In the genomic region with DNA sequence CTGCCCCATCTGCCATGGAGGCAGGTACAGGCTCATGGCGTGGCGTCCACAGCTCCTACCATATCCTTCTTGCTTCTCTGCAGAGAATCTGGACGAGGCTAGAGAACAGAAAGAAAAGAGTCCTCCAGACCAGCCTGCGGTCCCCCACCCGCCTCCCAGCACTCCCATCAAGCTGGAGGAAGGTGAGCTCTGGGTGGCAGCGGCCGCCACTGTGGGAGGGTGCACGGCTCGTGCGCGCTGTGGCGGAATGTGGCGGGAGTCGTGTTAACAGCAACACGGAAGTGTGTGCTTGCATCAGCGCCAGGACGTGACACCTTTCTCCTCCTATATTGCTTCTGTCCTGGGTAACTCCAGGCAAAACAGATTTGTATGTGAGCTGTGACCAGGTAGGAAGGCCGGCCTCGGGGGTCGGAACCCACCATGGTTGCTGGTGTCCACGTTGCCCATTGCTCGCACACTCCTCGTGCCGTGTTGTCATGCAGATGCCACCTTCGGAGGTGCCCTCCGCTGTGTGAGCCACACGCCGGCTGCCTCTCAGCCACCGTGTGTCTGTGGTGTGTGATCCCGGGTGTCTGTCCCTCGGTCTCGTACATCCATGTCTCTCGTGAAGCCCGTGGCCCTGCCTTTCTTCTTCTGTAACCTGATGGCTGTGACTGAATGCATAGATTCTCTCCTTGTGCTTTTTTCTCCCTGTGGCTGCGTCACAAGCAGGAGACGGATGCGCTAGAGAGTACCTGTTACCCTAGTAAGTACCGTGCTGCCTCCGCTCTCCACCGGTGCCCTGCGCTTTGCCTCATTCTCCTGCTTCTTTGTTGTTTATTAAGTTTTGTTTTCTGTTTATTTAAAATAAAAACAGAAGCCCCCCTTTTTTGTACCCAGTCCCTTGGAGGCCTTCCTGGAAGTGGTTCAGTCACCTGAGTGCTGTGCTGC, we compare ENCODE assay signal across 16 cellular contexts. TPM values are rescaled to one million over a fixed set of nuclear protein-coding genes. Genes with fewer than 3 reads are reported as not detected.
DNase-seq lines count a peak whose midpoint lies in the region; ATAC-seq and TF ChIP-seq lines count a peak whose summit lies in the region.
"Had no signal": no experiment of that assay in that cellular context is flagged by ENCODE, and none has a peak within 500 bp of the region (broad histone marks: within the 10 kb centered on the region; RNA-seq: fewer than 3 reads in every experiment).

No MANE protein-coding gene starts in this region.

- no peaks in the 10 kb centered on the region for H3K27me3 ChIP-seq in spleen (replicated peaks in 1 of 7)
- H3K27me3 ChIP-seq: MG63, neutrophil, sigmoid colon had no signal

- H3K27ac ChIP-seq in RWPE1 (peak overlapping the region; percentile 92), spleen (no peak overlapping the region)
- H3K27ac ChIP-seq: neutrophil, sigmoid colon had no signal

- TF ChIP-seq POLR2A in spleen (IDR thresholded peaks at IDR 0.05) = no peak

- intact Hi-C loops in spleen (cut with DNase I; ENCODE audit: low total_unique reads) = loop anchor here (10.0 kb wide), 1 partner anchor 71 kb away; no protein-coding TSS in a partner anchor

- TF ChIP-seq CTCF in RWPE1 (conservative IDR thresholded peaks at IDR 0.05; ENCODE audit: low read depth) (no peak), spleen (IDR thresholded peaks at IDR 0.05 in 8 of 11, conservative IDR thresholded peaks at IDR 0.05 in 3 of 11) (no peak)

- peak; percentile 48 for DNase-seq in activated CD8-positive, alpha-beta memory T cell treated with anti-CD3 and anti-CD28 coated beads for 24 hours
- no peak for DNase-seq in activated CD8-positive, alpha-beta memory T cell treated with anti-CD3 and anti-CD28 coated beads, Interleukin-2, amount 50 U/mL, for 4 hours
- DNase-seq in RWPE1 (ENCODE audit: low spot score) (no peak), islet precursor cell (peak; percentile 44), spleen (peak; percentile 58), NCI-H128 (lab: John Stamatoyannopoulos, UW; ENCODE audit: unreplicated experiment) (no peak)
- DNase-seq: cerebellar nuclear complex; GOT3; MG63; NCI-H2029; NCI-H524; sigmoid colon; stimulated activated CD4-positive, alpha-beta T cell treated with anti-CD3 and anti-CD28 coated beads, Interleukin-4, amount 100 ng/mL, for 24 hours had no signal

- ATAC-seq in GM19351 (IDR thresholded peaks at IDR 0.05; ENCODE audit: unreplicated experiment) (no peak), HG03108 (IDR thresholded peaks at IDR 0.05; ENCODE audit: unreplicated experiment) (no peak)

- 91 to 94% (median 93%) methylated on average over 41 of the region's 41 CpGs for WGBS in spleen, 5 donors

- H3K4me1 ChIP-seq in spleen = peaks cover 20 to 55% (median 33%) of the 10 kb centered on the region in 6 donors

- CTCF ChIA-PET in RWPE1 (lab: Yijun Ruan, JAX) = no interaction called here

- POLR2A ChIA-PET in RWPE1 (lab: Yijun Ruan, JAX; ENCODE audit: low non-redundant PET) = no interaction called here

- H3K36me3 ChIP-seq in spleen = peaks cover 6 to 100% (median 81%) of the 10 kb centered on the region in 6 donors

- no peaks in the 10 kb centered on the region for H3K9me3 ChIP-seq in spleen
- H3K9me3 ChIP-seq: MG63, neutrophil, sigmoid colon had no signal

- H3K4me3 ChIP-seq in spleen = no peak overlapping the region
- H3K4me3 ChIP-seq: MG63, sigmoid colon had no signal

RNA-seq across cellular contexts. Expression of a gene that starts 37.0 kb away (rescaled TPM):
- total RNA-seq in spleen = 10 to 100 TPM; 21.1 to 30.5 (median 25.0) TPM
- polyA plus RNA-seq in spleen = 10 to 100 TPM; 10.2 to 20.3 (median 12.2) TPM

RNA-seq across cellular contexts. Expression of a gene that starts 37.2 kb away (rescaled TPM):
- 1 to 10 TPM; 1.8 to 4.3 (median 2.6) TPM for total RNA-seq in spleen
- polyA plus RNA-seq in spleen = 1 to 10 TPM; 1.0 to 1.7 (median 1.2) TPM

Comparison
In these comparisons a context has a peak if more than half of its experiments do, and no peak if none do; other contexts are left out.
1. DNase-seq: peak in activated CD8-positive, alpha-beta memory T cell treated with anti-CD3 and anti-CD28 coated beads for 24 hours (single experiment), islet precursor cell (single experiment) and spleen (single experiment); none in activated CD8-positive, alpha-beta memory T cell treated with anti-CD3 and anti-CD28 coated beads, Interleukin-2, amount 50 U/mL, for 4 hours (single experiment), RWPE1 (single experiment) and NCI-H128 (single experiment).